8 cellular contexts compared by ENCODE assay signal in genomic region chr12:24838531-24838950, GRCh38.
A peak's percentile ranks its signal among the peaks of the same experiment; 100 is the strongest.
DNase-seq lines count a peak whose midpoint lies in the region; ATAC-seq and TF ChIP-seq lines count a peak whose summit lies in the region.

No MANE protein-coding gene starts in this region.

- H3K27me3 ChIP-seq in lower lobe of right lung (ENCODE audit: low read depth) = no peaks in the 10 kb centered on the region
- no peaks in the 10 kb centered on the region for H3K27me3 ChIP-seq in CD4-positive, alpha-beta memory T cell (ENCODE audit: insufficient read depth, low read length)

- H3K4me1 Mint-ChIP-seq in CD4-positive, alpha-beta memory T cell = peaks cover 12 to 24% (median 19%) of the 10 kb centered on the region in 4 donors

- peaks cover 23% of the 10 kb centered on the region for H3K4me1 ChIP-seq in lower lobe of right lung
- H3K4me1 ChIP-seq in CD4-positive, alpha-beta memory T cell (ENCODE audit: insufficient read depth, low read length) = peaks cover 16% of the 10 kb centered on the region

- H3K4me3 Mint-ChIP-seq in CD4-positive, alpha-beta memory T cell = peak overlapping the region in 2 of 8 donors; percentile 2 to 42

- H3K36me3 ChIP-seq in lower lobe of right lung = peaks cover 6% of the 10 kb centered on the region
- H3K36me3 ChIP-seq in CD4-positive, alpha-beta memory T cell (ENCODE audit: insufficient read depth, low read length) = no peaks in the 10 kb centered on the region

- intact Hi-C loops in lower lobe of right lung (cut with DNase I) = no loop called here
- intact Hi-C loops in CD4-positive, alpha-beta memory T cell (cut with micrococcal nuclease) = loop anchor here (5.0 kb wide), 1 partner anchor 1981 kb away; no protein-coding TSS in a partner anchor

- DNase-seq in AG08396 (ENCODE audit: low spot score) = peak; percentile 45
- DNase-seq in activated T-cell treated with anti-CD3 and anti-CD28 coated beads, Interleukin-2, amount 50 U/mL, for 48 hours = peak; percentile 49 to 53
- no peak for DNase-seq in lower lobe of right lung
- DNase-seq in DMS 273 treated with DMSO at 0.1 percent for 48 hours (lab: John Stamatoyannopoulos, UW) = no peak
- DNase-seq in NCI-H345 (lab: John Stamatoyannopoulos, UW) = no peak
- no peak for DNase-seq in CD4-positive, alpha-beta memory T cell

- H3K36me3 Mint-ChIP-seq in CD4-positive, alpha-beta memory T cell = no peaks in the 10 kb centered on the region

- no peak overlapping the region for H3K4me3 ChIP-seq in lower lobe of right lung
- H3K4me3 ChIP-seq in CD4-positive, alpha-beta memory T cell (ENCODE audit: low read length in 2 of 2) = no peak overlapping the region

- no peaks in the 10 kb centered on the region for H3K9me3 Mint-ChIP-seq in CD4-positive, alpha-beta memory T cell

- ATAC-seq in GM19035 (IDR thresholded peaks at IDR 0.05; ENCODE audit: unreplicated experiment) = peak; percentile 61
- peak; percentile 41 for ATAC-seq in HG03159 (IDR thresholded peaks at IDR 0.05; ENCODE audit: unreplicated experiment)
- peak; percentile 77 to 84 for ATAC-seq in lower lobe of right lung

- POLR2A ChIA-PET in CD4-positive, alpha-beta memory T cell (lab: Charles Lee; ENCODE audit: partially characterized antibody) = no interaction called here

- no peak overlapping the region for H3K27ac Mint-ChIP-seq in CD4-positive, alpha-beta memory T cell

- H3K27ac ChIP-seq in lower lobe of right lung = peak overlapping the region; percentile 28
- H3K27ac ChIP-seq in CD4-positive, alpha-beta memory T cell (ENCODE audit: low read depth, low read length) = no peak overlapping the region

- H3K27me3 Mint-ChIP-seq in CD4-positive, alpha-beta memory T cell = peaks cover 7 to 9% of the 10 kb centered on the region in 2 donors

- CTCF ChIA-PET in CD4-positive, alpha-beta memory T cell (lab: Charles Lee; ENCODE audit: partially characterized antibody) = interaction anchor here (1.0 to 2.7 kb wide), 7 partner anchors 12 to 1635 kb away, joined by 3 to 14 read pairs (median 4); no protein-coding TSS in a partner anchor

- no peaks in the 10 kb centered on the region for H3K9me3 ChIP-seq in lower lobe of right lung
- no peaks in the 10 kb centered on the region for H3K9me3 ChIP-seq in CD4-positive, alpha-beta memory T cell (ENCODE audit: control insufficient read depth in 1 of 2, low read length in 2 of 2)

- no peak for TF ChIP-seq CTCF in lower lobe of right lung (IDR thresholded peaks at IDR 0.05)

Comparison
In these comparisons a context has a peak if more than half of its experiments do, and no peak if none do; other contexts are left out.
1. DNase-seq: peak in AG08396 (single experiment) and activated T-cell treated with anti-CD3 and anti-CD28 coated beads, Interleukin-2, amount 50 U/mL, for 48 hours (2 of 2); none in lower lobe of right lung (single experiment), DMS 273 treated with DMSO at 0.1 percent for 48 hours (single experiment), NCI-H345 (single experiment) and CD4-positive, alpha-beta memory T cell (0 of 5).
2. Peak in every context shown above with its lines, with median percentiles within 50 percentile points of each other: ATAC-seq.